In genomic region chr17:59743842-59744241, GRCh38 we compare ENCODE assay signal across 22 cellular contexts. TPM values are rescaled to one million over a fixed set of nuclear protein-coding genes. Genes with fewer than 3 reads are reported as not detected.
DNase-seq lines count a peak whose midpoint lies in the region; ATAC-seq, FAIRE-seq and TF ChIP-seq lines count a peak whose summit lies in the region.
"Had no signal": no experiment of that assay in that cellular context is flagged by ENCODE, and none has a peak within 500 bp of the region (broad histone marks: within the 10 kb centered on the region; RNA-seq: fewer than 3 reads in every experiment).

No MANE protein-coding gene starts in this region.

- no peak overlapping the region for H3K23ac ChIP-seq in IMR-90 (ENCODE audit: low read depth, low read length)

- H3K4me2 ChIP-seq in A549 (no peak overlapping the region), IMR-90 (ENCODE audit: low read depth, low read length) (no peak overlapping the region), K562 (ENCODE audit: insufficient read depth, low read length) (no peak overlapping the region)
- H3K4me2 ChIP-seq: BLaER1 treated with 17β-estradiol and CSF1 and Interleukin-3, amounts not matched to agents 10 nM and 100 nM had no signal

- H2BK15ac ChIP-seq in IMR-90 (ENCODE audit: low read depth, low read length), result no peak overlapping the region

- H3K4me1 Mint-ChIP-seq in effector memory CD8-positive, alpha-beta T cell (ENCODE audit: low read depth in 2 of 2), result no peaks in the 10 kb centered on the region
- H3K4me1 Mint-ChIP-seq in activated naive CD4-positive, alpha-beta T cell treated with anti-CD3 and anti-CD28 coated beads for 36 hours (ENCODE audit: low read depth), result peaks cover 8% of the 10 kb centered on the region
- H3K4me1 Mint-ChIP-seq: B cell had no signal

- BruUV-seq in IMR-90 (replicated peaks; lab: Mats Ljungman, UMichigan) (no TSS peak), K562 (replicated peaks; lab: Mats Ljungman, UMichigan) (no TSS peak)

- H3K36me3 ChIP-seq in IMR-90 (ENCODE audit: control insufficient read depth, insufficient read depth, low read length) (peaks cover 9% of the 10 kb centered on the region), K562 (ENCODE audit: control insufficient read depth, insufficient read depth, low read length) (peaks cover 22% of the 10 kb centered on the region; the same call in 2 of the 3 replicates), neutrophil (peaks cover 85% of the 10 kb centered on the region)

- H2AFZ ChIP-seq in IMR-90 (replicated peaks; ENCODE audit: low read length, poor library complexity), result no peak overlapping the region
- no peak overlapping the region for H2AFZ ChIP-seq in K562 (ENCODE audit: low read depth, low read length)

- no peak overlapping the region for H3K56ac ChIP-seq in IMR-90 (ENCODE audit: extremely low read depth, insufficient read depth, low read length)

- no peaks in the 10 kb centered on the region for H3K27me3 Mint-ChIP-seq in effector memory CD8-positive, alpha-beta T cell
- no peaks in the 10 kb centered on the region for H3K27me3 Mint-ChIP-seq in activated naive CD4-positive, alpha-beta T cell treated with anti-CD3 and anti-CD28 coated beads for 36 hours (ENCODE audit: low read depth)
- H3K27me3 Mint-ChIP-seq: B cell; CD4-positive, alpha-beta T cell had no signal

- peaks cover 16% of the 10 kb centered on the region for H3K9me3 ChIP-seq in A549
- H3K9me3 ChIP-seq in IMR-90 (ENCODE audit: control insufficient read depth, insufficient read depth, low read length), result no peaks in the 10 kb centered on the region; the same call in 1 of the 2 replicates
- no peaks in the 10 kb centered on the region for H3K9me3 ChIP-seq in K562 (replicated peaks; ENCODE audit: control insufficient read depth, insufficient read depth, low read depth, low read length)
- H3K9me3 ChIP-seq in neutrophil, result no peaks in the 10 kb centered on the region

- peak overlapping the region in 1 of 2 donors; percentile 1 for H3K27ac Mint-ChIP-seq in effector memory CD8-positive, alpha-beta T cell
- H3K27ac Mint-ChIP-seq in activated naive CD4-positive, alpha-beta T cell treated with anti-CD3 and anti-CD28 coated beads for 36 hours, result no peak overlapping the region
- H3K27ac Mint-ChIP-seq: B cell; CD4-positive, alpha-beta T cell; CD8-positive, alpha-beta T cell had no signal

- POLR2A ChIA-PET in A549 (lab: Yijun Ruan, JAX), result no interaction called here
- POLR2A ChIA-PET in IMR-90 (lab: Charles Lee; ENCODE audit: unreplicated experiment), result no interaction called here
- POLR2A ChIA-PET in K562 (lab: Yijun Ruan, JAX), result no interaction called here

- no peak for TF ChIP-seq EP300 in A549 (IDR thresholded peaks at IDR 0.05)
- TF ChIP-seq EP300 in K562 (IDR thresholded peaks at IDR 0.05; ENCODE audit: low read length), result no peak

- intact Hi-C loops in IMR-90 (cut with micrococcal nuclease), result loop anchor here (10.0 kb wide), 1 partner anchor 291 kb away; no protein-coding TSS in a partner anchor
- intact Hi-C loops in K562 (cut with micrococcal nuclease), result loop anchor here (10.0 kb wide), 1 partner anchor 219 kb away; no protein-coding TSS in a partner anchor
- intact Hi-C loops in activated naive CD4-positive, alpha-beta T cell treated with anti-CD3 and anti-CD28 coated beads for 36 hours (cut with micrococcal nuclease), result no loop called here

- no peak overlapping the region for H2BK20ac ChIP-seq in IMR-90 (ENCODE audit: low read depth, low read length)

- H2AK9ac ChIP-seq in IMR-90 (replicated peaks; ENCODE audit: low read depth, low read length, poor library complexity), result no peak overlapping the region

- peaks cover 16% of the 10 kb centered on the region for H3K36me3 Mint-ChIP-seq in effector memory CD8-positive, alpha-beta T cell (ENCODE audit: insufficient read depth)
- peaks cover 22% of the 10 kb centered on the region for H3K36me3 Mint-ChIP-seq in activated naive CD4-positive, alpha-beta T cell treated with anti-CD3 and anti-CD28 coated beads for 36 hours (ENCODE audit: low read depth)

- CTCF ChIA-PET in A549 (lab: Yijun Ruan, JAX), result interaction anchor here (0.7 to 4.3 kb wide), 3 partner anchors 10 to 414 kb away, joined by 3 to 33 read pairs (median 3); no protein-coding TSS in a partner anchor
- CTCF ChIA-PET in IMR-90 (lab: Yijun Ruan, JAX), result no interaction called here
- CTCF ChIA-PET in K562 (lab: Yijun Ruan, JAX; ENCODE audit: low intra/inter-chr PET ratio), result interaction anchor here (1.0 to 1.7 kb wide), 2 partner anchors 10 to 109 kb away, joined by 5 read pairs; no protein-coding TSS in a partner anchor
- CTCF ChIA-PET in activated naive CD4-positive, alpha-beta T cell treated with anti-CD3 and anti-CD28 coated beads for 36 hours (lab: Charles Lee), result interaction anchor here (0.6 kb wide), 1 partner anchor 170 kb away, joined by 4 read pairs; no protein-coding TSS in a partner anchor

- no peak overlapping the region for H4K5ac ChIP-seq in IMR-90 (ENCODE audit: low read depth, low read length)

- no peak overlapping the region for H3K27ac ChIP-seq in A549
- H3K27ac ChIP-seq in IMR-90 (ENCODE audit: insufficient read depth, low read length), result no peak overlapping the region
- H3K27ac ChIP-seq in K562 (ENCODE audit: extremely low read depth, low read depth, low read length), result no peak overlapping the region
- peak overlapping the region; percentile 37 for H3K27ac ChIP-seq in neutrophil
- H3K27ac ChIP-seq: BLaER1 treated with 17β-estradiol and CSF1 and Interleukin-3, amounts not matched to agents 10 nM and 100 nM; C4-2B had no signal

- no peak overlapping the region for H4K91ac ChIP-seq in IMR-90 (ENCODE audit: insufficient read depth, low read depth, low read length)

- no peaks in the 10 kb centered on the region for H3K9me3 Mint-ChIP-seq in effector memory CD8-positive, alpha-beta T cell
- H3K9me3 Mint-ChIP-seq in activated naive CD4-positive, alpha-beta T cell treated with anti-CD3 and anti-CD28 coated beads for 36 hours, result peaks cover 2% of the 10 kb centered on the region
- H3K9me3 Mint-ChIP-seq: CD4-positive, alpha-beta T cell; CD8-positive, alpha-beta T cell had no signal

- H4K20me1 ChIP-seq in IMR-90 (ENCODE audit: insufficient read depth, low read length), result no peaks in the 10 kb centered on the region
- no peaks in the 10 kb centered on the region for H4K20me1 ChIP-seq in K562 (replicated peaks; ENCODE audit: control insufficient read depth, insufficient read depth, low read length)
- H4K20me1 ChIP-seq: BLaER1 treated with 17β-estradiol and CSF1 and Interleukin-3, amounts not matched to agents 10 nM and 100 nM had no signal

- WGBS in A549 (ENCODE audit: missing lambda C conversion rate), result 97% methylated on average over 4 of the region's 4 CpGs
- no CpG with 5 or more reads among the region's 4 CpGs for WGBS in IMR-90 (ENCODE audit: extremely low coverage in 2 of 2, insufficient read length in 1 of 2), 2 experiments
- 90% methylated on average over 4 of the region's 4 CpGs for WGBS in K562 (ENCODE audit: insufficient coverage, low coverage, missing lambda C conversion rate)

- FAIRE-seq in A549 (lab: Jason Lieb, UNC) (peak; percentile 51), K562 (lab: Jason Lieb, UNC) (no peak)
- FAIRE-seq: D721Med, G401.6, GM12891 had no signal

- no peaks in the 10 kb centered on the region for H3K79me2 ChIP-seq in K562 (ENCODE audit: control insufficient read depth, insufficient read depth, low read length)

- no peak overlapping the region for H3K18ac ChIP-seq in IMR-90 (ENCODE audit: low read depth, low read length)

- H3K27me3 ChIP-seq in IMR-90 (ENCODE audit: control insufficient read depth, insufficient read depth, low read length) (no peaks in the 10 kb centered on the region), K562 (ENCODE audit: control insufficient read depth in 2 of 2, insufficient read depth in 2 of 2, low read length in 2 of 2) (no peaks in the 10 kb centered on the region), neutrophil (no peaks in the 10 kb centered on the region)
- H3K27me3 ChIP-seq: BLaER1 treated with 17β-estradiol and CSF1 and Interleukin-3, amounts not matched to agents 10 nM and 100 nM had no signal

- dilution Hi-C loops in IMR-90 (cut with HindIII; ENCODE audit: low sequenced_read_pairs, unreplicated experiment), result no loop called here

- in situ Hi-C loops in IMR-90 (cut with MboI; ENCODE audit: low sequenced_read_pairs), result no loop called here
- in situ Hi-C loops in K562 (cut with MboI), result no loop called here

- H3K79me1 ChIP-seq in IMR-90 (ENCODE audit: low read depth in 1 of 2, low read length in 2 of 2), result peaks cover 0 to 15% of the 10 kb centered on the region in 2 experiments; a peak in 1 of 4 replicates

- no peak overlapping the region for H3K14ac ChIP-seq in IMR-90 (replicated peaks; ENCODE audit: low read depth, low read length)

- H3K9ac ChIP-seq in IMR-90 (ENCODE audit: low read depth, low read length) (no peak overlapping the region), K562 (ENCODE audit: insufficient read depth in 1 of 2, low read depth in 2 of 2, low read length in 2 of 2) (no peak overlapping the region)
- H3K9ac ChIP-seq: BLaER1 treated with 17β-estradiol and CSF1 and Interleukin-3, amounts not matched to agents 10 nM and 100 nM had no signal

- no peak for TF ChIP-seq CTCF in A549 (IDR thresholded peaks at IDR 0.05)
- no peak for TF ChIP-seq CTCF in IMR-90 (conservative IDR thresholded peaks at IDR 0.05; ENCODE audit: low read depth, low read length)
- TF ChIP-seq CTCF in K562 (IDR thresholded peaks at IDR 0.05 in 2 of 3, conservative IDR thresholded peaks at IDR 0.05 in 1 of 3; ENCODE audit: insufficient read depth in 2 of 3, low read depth in 1 of 3, low read length in 3 of 3), result no peak
- no peak for TF ChIP-seq CTCF in neutrophil (IDR thresholded peaks at IDR 0.05)

- no peak overlapping the region for H3K4me3 ChIP-seq in A549
- H3K4me3 ChIP-seq in IMR-90 (ENCODE audit: insufficient read depth, low read depth, low read length), result no peak overlapping the region
- no peak overlapping the region for H3K4me3 ChIP-seq in K562
- H3K4me3 ChIP-seq in neutrophil (ENCODE audit: low read depth in 1 of 2, low read length in 1 of 2), result no peak overlapping the region
- H3K4me3 ChIP-seq: BLaER1 treated with 17β-estradiol and CSF1 and Interleukin-3, amounts not matched to agents 10 nM and 100 nM had no signal

- H3K9me1 ChIP-seq in IMR-90 (ENCODE audit: insufficient read depth, low read length), result no peaks in the 10 kb centered on the region
- no peaks in the 10 kb centered on the region for H3K9me1 ChIP-seq in K562 (ENCODE audit: control insufficient read depth, insufficient read depth, low read length)

- no peak overlapping the region for H2BK120ac ChIP-seq in IMR-90 (ENCODE audit: low read depth, low read length)

- no peak overlapping the region for H2AK5ac ChIP-seq in IMR-90 (ENCODE audit: low read depth, low read length)

- peaks cover 13% of the 10 kb centered on the region for H3K4me1 ChIP-seq in A549
- no peaks in the 10 kb centered on the region for H3K4me1 ChIP-seq in IMR-90 (ENCODE audit: control insufficient read depth, insufficient read depth, low read length)
- no peaks in the 10 kb centered on the region for H3K4me1 ChIP-seq in K562 (replicated peaks in 1 of 2; ENCODE audit: control insufficient read depth in 2 of 2, insufficient read depth in 2 of 2, low read length in 2 of 2)
- H3K4me1 ChIP-seq in neutrophil (ENCODE audit: control insufficient read depth in 1 of 2, insufficient read depth in 1 of 2, low read depth in 1 of 2, low read length in 1 of 2), result no peaks in the 10 kb centered on the region
- H3K4me1 ChIP-seq: Caco-2 had no signal

- H2BK5ac ChIP-seq in IMR-90 (ENCODE audit: low read depth, low read length, poor library complexity, severe bottlenecking), result no peak overlapping the region

- no peak overlapping the region for H4K8ac ChIP-seq in IMR-90 (ENCODE audit: low read depth in 2 of 2, low read length in 2 of 2)

- DNase-seq in A549 (ENCODE audit: low read depth in 1 of 2, low spot score in 1 of 2) (no peak), IMR-90 (no peak), K562 (ENCODE audit: extremely low read depth in 1 of 4, low spot score in 3 of 4) (no peak)
- DNase-seq in effector memory CD8-positive, alpha-beta T cell, result no peak
- DNase-seq in activated naive CD4-positive, alpha-beta T cell treated with anti-CD3 and anti-CD28 coated beads for 36 hours, result no peak
- DNase-seq: 8988T; AML-193; Caco-2; Calu3; CD4-positive, alpha-beta T cell; CD8-positive, alpha-beta T cell; DMS79 treated with DMSO at 0.1 percent for 48 hours; GF-D8 had no signal

- no peak for TF ChIP-seq POLR2A in A549 (IDR thresholded peaks at IDR 0.05; ENCODE audit: low read length)
- no peak for TF ChIP-seq POLR2A in IMR-90 (IDR thresholded peaks at IDR 0.05; ENCODE audit: low read depth, low read length)
- TF ChIP-seq POLR2A in K562 (conservative IDR thresholded peaks at IDR 0.05), result no peak

- ATAC-seq in A549, result no peak
- no peak for ATAC-seq in IMR-90 (ENCODE audit: low read depth)
- ATAC-seq in K562, result no peak
- no peak for ATAC-seq in effector memory CD8-positive, alpha-beta T cell (replicated peaks)
- no peak for ATAC-seq in GM18519 (IDR thresholded peaks at IDR 0.05; ENCODE audit: low FRiP score, unreplicated experiment)
- no peak for ATAC-seq in GM21723 (IDR thresholded peaks at IDR 0.05; ENCODE audit: unreplicated experiment)
- ATAC-seq: CD8-positive, alpha-beta T cell had no signal

- H3K4me3 Mint-ChIP-seq in effector memory CD8-positive, alpha-beta T cell, result no peak overlapping the region
- no peak overlapping the region for H3K4me3 Mint-ChIP-seq in activated naive CD4-positive, alpha-beta T cell treated with anti-CD3 and anti-CD28 coated beads for 36 hours
- H3K4me3 Mint-ChIP-seq: B cell; CD4-positive, alpha-beta T cell; CD8-positive, alpha-beta T cell had no signal

- no peak for TF ChIP-seq RAD21 in A549 (conservative IDR thresholded peaks at IDR 0.05 in 1 of 2, IDR thresholded peaks at IDR 0.05 in 1 of 2)
- no peak for TF ChIP-seq RAD21 in IMR-90 (IDR thresholded peaks at IDR 0.05; ENCODE audit: low read length)
- no peak for TF ChIP-seq RAD21 in K562 (CRISPR knock-in tag; conservative IDR thresholded peaks at IDR 0.05 in 1 of 2, IDR thresholded peaks at IDR 0.05 in 1 of 2)

- no peak overlapping the region for H3K4ac ChIP-seq in IMR-90 (ENCODE audit: low read depth, low read length)

RNA-seq across cellular contexts. Expression of gene VMP1, which starts 36.4 kb away (rescaled TPM):
- 638 and 726 TPM in 2 replicates for polyA plus RNA-seq in A549 (2011; rRNA removed)
- 95.8 and 122 TPM in 2 replicates for polyA plus RNA-seq in A549 (2012; cell fraction: cytosol; rRNA removed)
- polyA plus RNA-seq in A549 (2012; cell fraction: nucleus; rRNA removed), result 106 and 218 TPM in 2 replicates
- polyA plus RNA-seq in A549 (2017; fragmentation: RNase III; extraction: RNeasy Plus Mini Kit Qiagen cat#74134 plus additional on column Dnase treatment), result 354 to 422 TPM (median 395 TPM) in 3 replicates
- 969 and 1,130 TPM in 2 replicates for polyA minus RNA-seq in A549 (2011; rRNA and poly(A)+ RNA removed)
- total RNA-seq in IMR-90 (2012; rRNA removed), result 197 and 272 TPM in 2 replicates
- polyA plus RNA-seq in IMR-90 (2012; rRNA removed), result 59.9 and 89.8 TPM in 2 replicates
- 9.5 and 20.9 TPM in 2 replicates for polyA plus RNA-seq in IMR-90 (2012; cell fraction: cytosol; rRNA removed)
- 28.0 and 437 TPM in 2 replicates for polyA plus RNA-seq in IMR-90 (2012; cell fraction: nucleus; rRNA removed; ENCODE audit: low replicate concordance)
- total RNA-seq in K562 (2011; cell fraction: chromatin; rRNA removed; ENCODE audit: low replicate concordance), result 449 and 662 TPM in 2 replicates
- total RNA-seq in K562 (2011; cell fraction: nucleolus; rRNA removed), result 284 and 300 TPM in 2 replicates
- 571 and 861 TPM in 2 replicates for total RNA-seq in K562 (2011; cell fraction: nucleoplasm; rRNA removed)
- 92.1 and 123 TPM in 2 replicates for total RNA-seq in K562 (2014; rRNA removed)
- 186 and 216 TPM in 2 replicates for total RNA-seq in K562 (2014; rRNA removed; fragmentation: Illumina TruSeq; extraction: Trizol)
- total RNA-seq in K562 (2015; rRNA removed; fragmentation: Illumina TruSeq; extraction: Trizol), result 127 and 135 TPM in 2 replicates
- 151 and 155 TPM in 2 replicates for total RNA-seq in K562 (2021)
- polyA plus RNA-seq in K562 (2011; rRNA removed), result 231 and 304 TPM in 2 replicates
- 55.2 and 104 TPM in 2 replicates for polyA plus RNA-seq in K562 (2011; cell fraction: cytosol; rRNA removed)
- polyA plus RNA-seq in K562 (2011; cell fraction: nucleus; rRNA removed), result 330 and 339 TPM in 2 replicates
- 142 and 172 TPM in 2 replicates for polyA plus RNA-seq in K562 (2012)
- polyA plus RNA-seq in K562 (2014; fragmentation: Illumina TruSeq; extraction: Trizol), result 124 and 146 TPM in 2 replicates
- 100 to 1,000 TPM; 245 to 272 TPM for polyA plus RNA-seq in K562 (2014; fragmentation: Nextera tagmentation; extraction: Ambion mirVana)
- 143 and 148 TPM in 2 replicates for polyA plus RNA-seq in K562 (2014; rRNA removed)
- 271 and 285 TPM in 2 replicates for polyA minus RNA-seq in K562 (2011; rRNA and poly(A)+ RNA removed)
- polyA minus RNA-seq in K562 (2011; cell fraction: cytosol; rRNA and poly(A)+ RNA removed), result 72.1 and 91.0 TPM in 2 replicates
- 205 and 259 TPM in 2 replicates for polyA minus RNA-seq in K562 (2011; cell fraction: nucleus; rRNA and poly(A)+ RNA removed)
- total RNA-seq in activated naive CD4-positive, alpha-beta T cell treated with anti-CD3 and anti-CD28 coated beads for 36 hours, result 100 to 1,000 TPM; 423 to 438 TPM

RNA-seq across cellular contexts. Expression of gene PTRH2, which starts 36.6 kb away (rescaled TPM):
- polyA plus RNA-seq in A549 (2011; rRNA removed), result 169 and 171 TPM in 2 replicates
- polyA plus RNA-seq in A549 (2012; cell fraction: cytosol; rRNA removed), result 94.6 and 108 TPM in 2 replicates
- 35.6 and 63.6 TPM in 2 replicates for polyA plus RNA-seq in A549 (2012; cell fraction: nucleus; rRNA removed)
- polyA plus RNA-seq in A549 (2017; fragmentation: RNase III; extraction: RNeasy Plus Mini Kit Qiagen cat#74134 plus additional on column Dnase treatment), result 109 to 114 TPM (median 111 TPM) in 3 replicates
- 53.6 and 71.5 TPM in 2 replicates for polyA minus RNA-seq in A549 (2011; rRNA and poly(A)+ RNA removed)
- total RNA-seq in IMR-90 (2012; rRNA removed), result 24.9 and 41.7 TPM in 2 replicates
- 45.7 and 49.7 TPM in 2 replicates for polyA plus RNA-seq in IMR-90 (2012; rRNA removed)
- 16.5 and 31.5 TPM in 2 replicates for polyA plus RNA-seq in IMR-90 (2012; cell fraction: cytosol; rRNA removed)
- 4.6 and 33.1 TPM in 2 replicates for polyA plus RNA-seq in IMR-90 (2012; cell fraction: nucleus; rRNA removed; ENCODE audit: low replicate concordance)
- 97.2 and 167 TPM in 2 replicates for total RNA-seq in K562 (2011; cell fraction: chromatin; rRNA removed; ENCODE audit: low replicate concordance)
- 101 and 115 TPM in 2 replicates for total RNA-seq in K562 (2011; cell fraction: nucleolus; rRNA removed)
- total RNA-seq in K562 (2011; cell fraction: nucleoplasm; rRNA removed), result 104 and 130 TPM in 2 replicates
- total RNA-seq in K562 (2014; rRNA removed), result 81.0 and 92.0 TPM in 2 replicates
- total RNA-seq in K562 (2014; rRNA removed; fragmentation: Illumina TruSeq; extraction: Trizol), result 63.1 and 67.5 TPM in 2 replicates
- total RNA-seq in K562 (2015; rRNA removed; fragmentation: Illumina TruSeq; extraction: Trizol), result 50.0 and 57.3 TPM in 2 replicates
- 53.1 and 62.8 TPM in 2 replicates for total RNA-seq in K562 (2021)
- 119 and 170 TPM in 2 replicates for polyA plus RNA-seq in K562 (2011; rRNA removed)
- 54.3 and 74.9 TPM in 2 replicates for polyA plus RNA-seq in K562 (2011; cell fraction: cytosol; rRNA removed)
- polyA plus RNA-seq in K562 (2011; cell fraction: nucleus; rRNA removed), result 54.9 and 70.7 TPM in 2 replicates
- 42.1 and 83.3 TPM in 2 replicates for polyA plus RNA-seq in K562 (2012)
- 110 and 128 TPM in 2 replicates for polyA plus RNA-seq in K562 (2014; fragmentation: Illumina TruSeq; extraction: Trizol)
- polyA plus RNA-seq in K562 (2014; fragmentation: Nextera tagmentation; extraction: Ambion mirVana), result 100 to 1,000 TPM; 195 to 210 TPM
- 126 and 138 TPM in 2 replicates for polyA plus RNA-seq in K562 (2014; rRNA removed)
- polyA minus RNA-seq in K562 (2011; rRNA and poly(A)+ RNA removed), result 100 and 107 TPM in 2 replicates
- polyA minus RNA-seq in K562 (2011; cell fraction: cytosol; rRNA and poly(A)+ RNA removed), result 16.6 and 22.3 TPM in 2 replicates
- polyA minus RNA-seq in K562 (2011; cell fraction: nucleus; rRNA and poly(A)+ RNA removed), result 18.0 and 34.2 TPM in 2 replicates
- total RNA-seq in activated naive CD4-positive, alpha-beta T cell treated with anti-CD3 and anti-CD28 coated beads for 36 hours, result 10 to 100 TPM; 19.7 to 24.4 TPM

Comparison
In these comparisons a context has a peak if more than half of its experiments do, and no peak if none do; other contexts are left out.
1. Of the 35 proteins assayed by ChIP-seq in both K562 and A549: peak only in K562: none; only in A549: CHD4 and MAFK; in both: none; in neither: 33.